In the genomic region with DNA sequence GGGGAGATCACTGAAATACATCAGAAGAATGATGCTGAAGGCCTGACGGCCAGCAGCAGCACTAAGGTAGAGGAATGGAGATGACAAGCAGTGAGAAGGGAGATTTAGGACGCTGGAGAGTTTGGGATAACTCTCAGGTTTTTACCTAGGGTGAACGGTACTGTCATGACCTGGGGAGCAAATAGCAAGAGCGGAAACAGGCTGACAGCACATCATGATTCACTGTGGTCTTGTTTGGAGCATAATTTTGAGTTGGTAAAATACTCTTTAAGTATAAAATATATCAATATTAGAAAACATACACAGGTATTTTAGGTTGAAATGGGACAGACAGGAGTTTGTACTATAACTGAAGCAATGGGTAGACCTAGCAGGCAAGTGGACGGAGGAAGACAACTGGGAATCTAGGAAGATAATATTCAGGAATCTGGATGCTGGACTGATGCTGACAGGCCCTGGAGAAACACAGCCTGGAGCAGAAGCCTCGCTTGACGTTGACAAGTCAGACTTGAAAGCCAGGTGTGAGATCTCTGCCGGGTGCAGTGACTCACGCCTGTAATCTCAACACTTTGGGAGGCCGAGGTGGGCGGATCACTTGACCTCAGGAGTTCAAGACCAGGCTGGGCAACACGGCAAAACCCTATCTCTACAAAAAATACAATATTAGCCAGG, we compare ENCODE assay signal across 26 cellular contexts. TPM values are rescaled to one million over a fixed set of nuclear protein-coding genes. Genes with fewer than 3 reads are reported as not detected.
A peak's percentile ranks its signal among the peaks of the same experiment; 100 is the strongest.
DNase-seq lines count a peak whose midpoint lies in the region; ATAC-seq, FAIRE-seq and TF ChIP-seq lines count a peak whose summit lies in the region.
"Had no signal": no experiment of that assay in that cellular context is flagged by ENCODE, and none has a peak within 500 bp of the region (broad histone marks: within the 10 kb centered on the region; RNA-seq: fewer than 3 reads in every experiment).

No MANE protein-coding gene starts in this region.

- no peak overlapping the region for H4K5ac ChIP-seq in IMR-90 (ENCODE audit: low read depth, low read length)

- intact Hi-C loops in IMR-90 (cut with micrococcal nuclease): loop anchor here (2.0 to 5.0 kb wide), 3 partner anchors 137 to 557 kb away; no protein-coding TSS in a partner anchor
- intact Hi-C loops in K562 (cut with micrococcal nuclease): loop anchor here (5.0 to 10.0 kb wide), 4 partner anchors 77 to 525 kb away; a partner anchor contains a TSS

- FAIRE-seq in K562 (lab: Jason Lieb, UNC): no peak
- FAIRE-seq: A549 had no signal

- BruUV-seq in IMR-90 (replicated peaks; lab: Mats Ljungman, UMichigan) (no TSS peak), K562 (replicated peaks; lab: Mats Ljungman, UMichigan) (no TSS peak)

- H4K91ac ChIP-seq in IMR-90 (ENCODE audit: insufficient read depth, low read depth, low read length): no peak overlapping the region; the same call in 1 of the 2 replicates

- no peaks in the 10 kb centered on the region for H3K79me2 ChIP-seq in K562 (ENCODE audit: control insufficient read depth, insufficient read depth, low read length)

- DNase-seq in A172 (ENCODE audit: low spot score) (peak; percentile 37), IMR-90 (peak; percentile 36), K562 (ENCODE audit: extremely low read depth in 1 of 4, low spot score in 3 of 4) (peak in 1 of 4 experiments; percentile 28), islet precursor cell (peak; percentile 85), NAMALWA (ENCODE audit: low spot score) (no peak), superior temporal gyrus (ENCODE audit: extremely low spot score) (no peak)
- DNase-seq: activated CD4-positive, alpha-beta T cell treated with anti-CD3 and anti-CD28 coated beads for 1 hour; activated naive CD4-positive, alpha-beta T cell treated with anti-CD3 and anti-CD28 coated beads, Interleukin-2, amount 10 ng/mL, durations not matched to agents 7 days and 5 days; activated T-cell treated with anti-CD3 and anti-CD28 coated beads, Interleukin-2, amount 50 U/mL, for 72 hours; anterior cingulate cortex; BE2C; dorsolateral prefrontal cortex; H7; KBM-7; left cardiac atrium; naive thymus-derived CD4-positive, alpha-beta T cell; NCI-H524 treated with DMSO at 0.1 percent for 48 hours; retina; Right ventricle myocardium superior; stimulated activated naive CD8-positive, alpha-beta T cell treated with anti-CD3 and anti-CD28 coated beads, Interleukin-15, amount 100 ng/mL, for 72 hours; SW 1271; transverse colon had no signal

- no peak overlapping the region for H3K56ac ChIP-seq in IMR-90 (ENCODE audit: extremely low read depth, insufficient read depth, low read length)

- H2AFZ ChIP-seq in IMR-90 (replicated peaks; ENCODE audit: low read length, poor library complexity): no peak overlapping the region
- H2AFZ ChIP-seq in K562 (ENCODE audit: low read depth, low read length): no peak overlapping the region

- TF ChIP-seq RAD21 in IMR-90 (IDR thresholded peaks at IDR 0.05; ENCODE audit: low read length): no peak
- TF ChIP-seq RAD21 in K562 (CRISPR knock-in tag; conservative IDR thresholded peaks at IDR 0.05 in 1 of 2, IDR thresholded peaks at IDR 0.05 in 1 of 2): no peak

- peaks cover 15% of the 10 kb centered on the region for H3K4me1 ChIP-seq in IMR-90 (ENCODE audit: control insufficient read depth, insufficient read depth, low read length)
- H3K4me1 ChIP-seq in K562 (replicated peaks in 1 of 2; ENCODE audit: control insufficient read depth in 2 of 2, insufficient read depth in 2 of 2, low read length in 2 of 2): no peaks in the 10 kb centered on the region; a peak in 1 of 5 replicates
- H3K4me1 ChIP-seq: BE2C had no signal

- TF ChIP-seq POLR2A in IMR-90 (IDR thresholded peaks at IDR 0.05; ENCODE audit: low read depth, low read length): no peak
- TF ChIP-seq POLR2A in K562 (conservative IDR thresholded peaks at IDR 0.05): no peak

- CTCF ChIA-PET in IMR-90 (lab: Yijun Ruan, JAX): interaction anchor here (0.7 kb wide), 1 partner anchor 185 kb away, joined by 3 read pairs; no protein-coding TSS in a partner anchor
- CTCF ChIA-PET in K562 (lab: Yijun Ruan, JAX; ENCODE audit: low intra/inter-chr PET ratio): interaction anchor here (0.6 kb wide), 1 partner anchor 17 kb away, joined by 3 read pairs; no protein-coding TSS in a partner anchor

- H3K27me3 ChIP-seq in IMR-90 (ENCODE audit: control insufficient read depth, insufficient read depth, low read length) (no peaks in the 10 kb centered on the region), K562 (ENCODE audit: control insufficient read depth in 2 of 2, insufficient read depth in 2 of 2, low read length in 2 of 2) (no peaks in the 10 kb centered on the region)
- H3K27me3 ChIP-seq: BE2C, dorsolateral prefrontal cortex, gastroesophageal sphincter, transverse colon had no signal

- TF ChIP-seq EP300 in K562 (IDR thresholded peaks at IDR 0.05; ENCODE audit: low read length): no peak

- peak overlapping the region; percentile 24; the same call in 1 of the 2 replicates for H3K4ac ChIP-seq in IMR-90 (ENCODE audit: low read depth, low read length)

- H4K20me1 ChIP-seq in IMR-90 (ENCODE audit: insufficient read depth, low read length) (no peaks in the 10 kb centered on the region), K562 (replicated peaks; ENCODE audit: control insufficient read depth, insufficient read depth, low read length) (no peaks in the 10 kb centered on the region)

- WGBS in IMR-90 (ENCODE audit: extremely low coverage in 2 of 2, insufficient read length in 1 of 2), 2 experiments: 90% methylated on average over 3 of the region's 12 CpGs; no CpG with 5 or more reads in 1 of the 2 experiments
- WGBS in K562 (ENCODE audit: insufficient coverage, low coverage, missing lambda C conversion rate): 25% methylated on average over 12 of the region's 12 CpGs

- H3K18ac ChIP-seq in IMR-90 (ENCODE audit: low read depth, low read length): no peak overlapping the region

- H3K9me1 ChIP-seq in IMR-90 (ENCODE audit: insufficient read depth, low read length) (peaks cover 5% of the 10 kb centered on the region), K562 (ENCODE audit: control insufficient read depth, insufficient read depth, low read length) (no peaks in the 10 kb centered on the region)

- in situ Hi-C loops in IMR-90 (cut with MboI; ENCODE audit: low sequenced_read_pairs): loop anchor here (5.0 kb wide), 3 partner anchors 117 to 517 kb away; no protein-coding TSS in a partner anchor
- in situ Hi-C loops in K562 (cut with MboI): loop anchor here (5.0 kb wide), 1 partner anchor 182 kb away; no protein-coding TSS in a partner anchor

- H2BK120ac ChIP-seq in IMR-90 (ENCODE audit: low read depth, low read length): no peak overlapping the region

- H2AK5ac ChIP-seq in IMR-90 (ENCODE audit: low read depth, low read length): peak overlapping the region; percentile 20; the same call in 1 of the 2 replicates

- H3K27ac ChIP-seq in IMR-90 (ENCODE audit: insufficient read depth, low read length): no peak overlapping the region
- no peak overlapping the region for H3K27ac ChIP-seq in K562 (ENCODE audit: extremely low read depth, low read depth, low read length)
- H3K27ac ChIP-seq: A549, dorsolateral prefrontal cortex, gastroesophageal sphincter, transverse colon had no signal

- H3K4me2 ChIP-seq in IMR-90 (ENCODE audit: low read depth, low read length): no peak overlapping the region
- H3K4me2 ChIP-seq in K562 (ENCODE audit: insufficient read depth, low read length): no peak overlapping the region
- H3K4me2 ChIP-seq: A549 had no signal

- H3K36me3 ChIP-seq in IMR-90 (ENCODE audit: control insufficient read depth, insufficient read depth, low read length) (no peaks in the 10 kb centered on the region), K562 (ENCODE audit: control insufficient read depth, insufficient read depth, low read length) (no peaks in the 10 kb centered on the region)
- H3K36me3 ChIP-seq: BE2C, gastroesophageal sphincter, transverse colon had no signal

- POLR2A ChIA-PET in IMR-90 (lab: Charles Lee; ENCODE audit: unreplicated experiment) (no interaction called here), K562 (lab: Yijun Ruan, JAX) (no interaction called here)

- peak overlapping the region; percentile 27; the same call in 1 of the 2 replicates for H2BK20ac ChIP-seq in IMR-90 (ENCODE audit: low read depth, low read length)

- H3K4me3 ChIP-seq in IMR-90 (ENCODE audit: insufficient read depth, low read depth, low read length) (no peak overlapping the region), K562 (no peak overlapping the region)
- H3K4me3 ChIP-seq: A549, dorsolateral prefrontal cortex, gastroesophageal sphincter, transverse colon had no signal

- no peak overlapping the region for H3K23ac ChIP-seq in IMR-90 (ENCODE audit: low read depth, low read length)

- H3K9ac ChIP-seq in IMR-90 (ENCODE audit: low read depth, low read length) (no peak overlapping the region), K562 (ENCODE audit: insufficient read depth in 1 of 2, low read depth in 2 of 2, low read length in 2 of 2) (no peak overlapping the region)

- peaks cover 7 to 22% of the 10 kb centered on the region in 2 experiments; a peak in 3 of 4 replicates for H3K79me1 ChIP-seq in IMR-90 (ENCODE audit: low read depth in 1 of 2, low read length in 2 of 2)

- no peak for TF ChIP-seq CTCF in IMR-90 (conservative IDR thresholded peaks at IDR 0.05; ENCODE audit: low read depth, low read length)
- TF ChIP-seq CTCF in K562 (IDR thresholded peaks at IDR 0.05 in 2 of 3, conservative IDR thresholded peaks at IDR 0.05 in 1 of 3; ENCODE audit: insufficient read depth in 2 of 3, low read depth in 1 of 3, low read length in 3 of 3): no peak

- no peak overlapping the region for H2AK9ac ChIP-seq in IMR-90 (replicated peaks; ENCODE audit: low read depth, low read length, poor library complexity)

- no peak overlapping the region for H4K8ac ChIP-seq in IMR-90 (ENCODE audit: low read depth in 2 of 2, low read length in 2 of 2)

- H3K9me3 ChIP-seq in IMR-90 (ENCODE audit: control insufficient read depth, insufficient read depth, low read length) (no peaks in the 10 kb centered on the region), K562 (replicated peaks; ENCODE audit: control insufficient read depth, insufficient read depth, low read depth, low read length) (no peaks in the 10 kb centered on the region)
- H3K9me3 ChIP-seq: A549, BE2C, gastroesophageal sphincter, transverse colon had no signal

- no peak overlapping the region for H2BK5ac ChIP-seq in IMR-90 (ENCODE audit: low read depth, low read length, poor library complexity, severe bottlenecking)

- H3K14ac ChIP-seq in IMR-90 (replicated peaks; ENCODE audit: low read depth, low read length): no peak overlapping the region

- dilution Hi-C loops in IMR-90 (cut with HindIII; ENCODE audit: low sequenced_read_pairs, unreplicated experiment): no loop called here

- no peak for ATAC-seq in IMR-90 (ENCODE audit: low read depth)
- no peak for ATAC-seq in K562
- no peak for ATAC-seq in HG02678 (IDR thresholded peaks at IDR 0.05; ENCODE audit: unreplicated experiment)
- ATAC-seq in GM19035 (IDR thresholded peaks at IDR 0.05; ENCODE audit: unreplicated experiment): no peak
- ATAC-seq: A549; activated T-cell treated with anti-CD3 and anti-CD28 coated beads, Interleukin-2, amount 50 U/mL, for 72 hours; gastroesophageal sphincter; naive thymus-derived CD4-positive, alpha-beta T cell; stimulated activated naive CD8-positive, alpha-beta T cell treated with anti-CD3 and anti-CD28 coated beads, Interleukin-15, amount 100 ng/mL, for 72 hours had no signal

- no peak overlapping the region for H2BK15ac ChIP-seq in IMR-90 (ENCODE audit: low read depth, low read length)

RNA-seq across cellular contexts. Expression of a gene that starts 33.3 kb away (rescaled TPM):
- total RNA-seq in A172 (2014; rRNA removed; shearing (Covaris generic)): 3.3 and 4.8 TPM in 2 replicates
- total RNA-seq in IMR-90 (2012; rRNA removed): 1.4 and 2.0 TPM in 2 replicates
- 1.6 and 1.7 TPM in 2 replicates for polyA plus RNA-seq in IMR-90 (2012; rRNA removed)
- polyA plus RNA-seq in IMR-90 (2012; cell fraction: cytosol; rRNA removed): 1.2 and 2.0 TPM in 2 replicates
- polyA plus RNA-seq in IMR-90 (2012; cell fraction: nucleus; rRNA removed; ENCODE audit: low replicate concordance): 0.60 and 0.75 TPM in 2 replicates
- 1.6 and 2.1 TPM in 2 replicates for total RNA-seq in K562 (2011; cell fraction: chromatin; rRNA removed; ENCODE audit: low replicate concordance)
- 1.2 and 3.7 TPM in 2 replicates for total RNA-seq in K562 (2011; cell fraction: nucleolus; rRNA removed)
- total RNA-seq in K562 (2011; cell fraction: nucleoplasm; rRNA removed): 3.2 and 4.2 TPM in 2 replicates
- 1.8 and 2.8 TPM in 2 replicates for total RNA-seq in K562 (2014; rRNA removed)
- total RNA-seq in K562 (2014; rRNA removed; fragmentation: Illumina TruSeq; extraction: Trizol): 3.9 and 6.8 TPM in 2 replicates
- 2.6 and 3.3 TPM in 2 replicates for total RNA-seq in K562 (2015; rRNA removed; fragmentation: Illumina TruSeq; extraction: Trizol)
- 6.1 and 8.6 TPM in 2 replicates for total RNA-seq in K562 (2021)
- 2.8 and 2.9 TPM in 2 replicates for polyA plus RNA-seq in K562 (2011; rRNA removed)
- polyA plus RNA-seq in K562 (2011; cell fraction: cytosol; rRNA removed): 1.3 and 2.0 TPM in 2 replicates
- polyA plus RNA-seq in K562 (2011; cell fraction: nucleus; rRNA removed): 0.94 and 1.3 TPM in 2 replicates
- 3.3 and 4.6 TPM in 2 replicates for polyA plus RNA-seq in K562 (2012)
- 4.7 and 4.9 TPM in 2 replicates for polyA plus RNA-seq in K562 (2014; fragmentation: Illumina TruSeq; extraction: Trizol)
- 10 to 100 TPM; 14.9 to 16.2 TPM for polyA plus RNA-seq in K562 (2014; fragmentation: Nextera tagmentation; extraction: Ambion mirVana)
- 2.2 and 2.8 TPM in 2 replicates for polyA plus RNA-seq in K562 (2014; rRNA removed)
- polyA minus RNA-seq in K562 (2011; rRNA and poly(A)+ RNA removed): 1.6 and 2.0 TPM in 2 replicates
- polyA minus RNA-seq in K562 (2011; cell fraction: cytosol; rRNA and poly(A)+ RNA removed): 1.4 and 12.8 TPM in 2 replicates
- 1.5 and 4.4 TPM in 2 replicates for polyA minus RNA-seq in K562 (2011; cell fraction: nucleus; rRNA and poly(A)+ RNA removed)

Comparison
In these comparisons a context has a peak if more than half of its experiments do, and no peak if none do; other contexts are left out.
1. DNase-seq: peak in A172 (single experiment), IMR-90 (single experiment) and islet precursor cell (single experiment); none in NAMALWA (single experiment) and superior temporal gyrus (single experiment).